ENCODE assay signal across 8 cellular contexts in genomic region chr19:45059258-45059965, GRCh38. TPM values are rescaled to one million over a fixed set of nuclear protein-coding genes. Genes with fewer than 3 reads are reported as not detected.
DNase-seq lines count a peak whose midpoint lies in the region; ATAC-seq, FAIRE-seq and TF ChIP-seq lines count a peak whose summit lies in the region.

No MANE protein-coding gene starts in this region.

- H3K27ac Mint-ChIP-seq in CD14-positive monocyte: peak overlapping the region in 5 of 7 donors; percentile 29 to 79 (median 62)
- H3K27ac Mint-ChIP-seq in activated CD4-positive, alpha-beta T cell treated with anti-CD3 and anti-CD28 coated beads, Interleukin-2, amount 10 ng/mL, durations not matched to agents 7 days and 5 days: no peak overlapping the region

- peak; percentile 36 for FAIRE-seq in HepG2 (lab: Jason Lieb, UNC)

- no peak overlapping the region for H3K27ac ChIP-seq in HepG2 (ENCODE audit: extremely low read length, insufficient read depth, low read length)

- H2AFZ ChIP-seq in HepG2 (ENCODE audit: low read length): no peak overlapping the region

- intact Hi-C loops in CD14-positive monocyte (cut with micrococcal nuclease) (loop anchor here (1.0 to 5.0 kb wide), 5 partner anchors 42 to 157 kb away; no protein-coding TSS in a partner anchor), HepG2 (cut with micrococcal nuclease; ENCODE audit: unreplicated experiment) (loop anchor here (1.0 kb wide), 1 partner anchor 42 kb away; no protein-coding TSS in a partner anchor)

- H3K9me3 ChIP-seq in HepG2 (ENCODE audit: low read length): no peaks in the 10 kb centered on the region

- TF ChIP-seq POLR2A in HepG2 (IDR thresholded peaks at IDR 0.05; ENCODE audit: insufficient read depth in 1 of 2, low read depth in 2 of 2, low read length in 2 of 2): no peak

- ATAC-seq in HepG2 (peak; percentile 82), HG03159 (IDR thresholded peaks at IDR 0.05; ENCODE audit: unreplicated experiment) (no peak)

- no TSS peak for BruUV-seq in HepG2 (replicated peaks; lab: Mats Ljungman, UMichigan)

- peaks cover 5% of the 10 kb centered on the region; the same call in 1 of the 2 replicates for H4K20me1 ChIP-seq in HepG2 (ENCODE audit: insufficient read depth, low read length)

- peaks cover 0 to 3% (median 2%) of the 10 kb centered on the region in 3 donors for H3K27me3 Mint-ChIP-seq in CD14-positive monocyte (ENCODE audit: low read depth in 3 of 3)
- H3K27me3 Mint-ChIP-seq in activated CD4-positive, alpha-beta T cell treated with anti-CD3 and anti-CD28 coated beads, Interleukin-2, amount 10 ng/mL, durations not matched to agents 7 days and 5 days: no peaks in the 10 kb centered on the region

- peak; percentile 69 for DNase-seq in CD14-positive monocyte (ENCODE audit: low spot score)
- peak; percentile 97 for DNase-seq in H7
- peak; percentile 66 for DNase-seq in NCI-H460 (ENCODE audit: extremely low read depth, low read depth)
- DNase-seq in activated CD4-positive, alpha-beta T cell treated with anti-CD3 and anti-CD28 coated beads, Interleukin-2, amount 10 ng/mL, durations not matched to agents 7 days and 5 days: peak; percentile 90
- DNase-seq in choroid plexus epithelial cell (ENCODE audit: low read depth): peak; percentile 87
- peak; percentile 78 for DNase-seq in HepG2 (ENCODE audit: low spot score)
- DNase-seq in stimulated activated CD4-positive, alpha-beta T cell treated with anti-CD3 and anti-CD28 coated beads, TNF-alpha, amount 100 ng/mL, for 24 hours (ENCODE audit: low read depth in 3 of 3): peak; percentile 67 to 79 (median 75)

- no peak for TF ChIP-seq EP300 in HepG2 (IDR thresholded peaks at IDR 0.05; ENCODE audit: low read depth in 2 of 2, low read length in 2 of 2)
- TF ChIP-seq EP300 in HepG2 (CRISPR knock-in tag; IDR thresholded peaks at IDR 0.05; ENCODE audit: borderline replicate concordance): no peak

- H3K9me3 Mint-ChIP-seq in CD14-positive monocyte: no peaks in the 10 kb centered on the region
- no peaks in the 10 kb centered on the region for H3K9me3 Mint-ChIP-seq in activated CD4-positive, alpha-beta T cell treated with anti-CD3 and anti-CD28 coated beads, Interleukin-2, amount 10 ng/mL, durations not matched to agents 7 days and 5 days

- H3K36me3 ChIP-seq in H7 (replicated peaks; ENCODE audit: control insufficient read depth, insufficient read depth, low read length): peaks cover 48% of the 10 kb centered on the region
- H3K36me3 ChIP-seq in HepG2 (replicated peaks in 1 of 2; ENCODE audit: control insufficient read depth in 1 of 2, insufficient read depth in 2 of 2, low read length in 2 of 2): peaks cover 61 to 86% of the 10 kb centered on the region in 2 experiments

- no peak overlapping the region for H3K9ac ChIP-seq in HepG2 (ENCODE audit: insufficient read depth, low read depth, low read length)

- peaks cover 83 to 97% of the 10 kb centered on the region in 2 donors for H3K36me3 Mint-ChIP-seq in CD14-positive monocyte
- peaks cover 31% of the 10 kb centered on the region for H3K36me3 Mint-ChIP-seq in activated CD4-positive, alpha-beta T cell treated with anti-CD3 and anti-CD28 coated beads, Interleukin-2, amount 10 ng/mL, durations not matched to agents 7 days and 5 days (ENCODE audit: low read depth)

- CTCF ChIA-PET in activated CD4-positive, alpha-beta T cell treated with anti-CD3 and anti-CD28 coated beads, Interleukin-2, amount 10 ng/mL, durations not matched to agents 7 days and 5 days (lab: Charles Lee): interaction anchor here (0.7 to 2.1 kb wide), 16 partner anchors 8 to 150 kb away, joined by 3 to 19 read pairs (median 5); partner anchors contain the start of genes CLASRP, PPP1R37 and ZNF296
- CTCF ChIA-PET in HepG2 (lab: Yijun Ruan, JAX; ENCODE audit: low intra/inter-chr PET ratio, low total read pairs): interaction anchor here (1.2 to 3.0 kb wide), 3 partner anchors 42 to 72 kb away, joined by 3 to 40 read pairs (median 7); no protein-coding TSS in a partner anchor

- peak; percentile 95 for TF ChIP-seq RAD21 in HepG2 (CRISPR knock-in tag; IDR thresholded peaks at IDR 0.05)

- no peaks in the 10 kb centered on the region for H3K4me1 Mint-ChIP-seq in CD14-positive monocyte
- peaks cover 2% of the 10 kb centered on the region for H3K4me1 Mint-ChIP-seq in activated CD4-positive, alpha-beta T cell treated with anti-CD3 and anti-CD28 coated beads, Interleukin-2, amount 10 ng/mL, durations not matched to agents 7 days and 5 days

- H3K27me3 ChIP-seq in H7 (ENCODE audit: control insufficient read depth, insufficient read depth, low read length) (no peaks in the 10 kb centered on the region), HepG2 (ENCODE audit: control insufficient read depth in 1 of 2, insufficient read depth in 2 of 2, low read length in 2 of 2) (no peaks in the 10 kb centered on the region)

- H3K4me3 Mint-ChIP-seq in CD14-positive monocyte: no peak overlapping the region
- H3K4me3 Mint-ChIP-seq in activated CD4-positive, alpha-beta T cell treated with anti-CD3 and anti-CD28 coated beads, Interleukin-2, amount 10 ng/mL, durations not matched to agents 7 days and 5 days: no peak overlapping the region

- in situ Hi-C loops in HepG2 (cut with HindIII; ENCODE audit: extremely low pct_ligation_motif_present, low pct_unique_long_range_greater_than_20kb): no loop called here

- no peaks in the 10 kb centered on the region for H3K79me2 ChIP-seq in HepG2 (ENCODE audit: insufficient read depth, low read length)

- 84% methylated on average over 11 of the region's 16 CpGs for whole genome bisulfite sequencing in HepG2 (ENCODE audit: low lambda C conversion rate)

- H3K4me3 ChIP-seq in H7 (ENCODE audit: insufficient read depth, low read depth, low read length): no peak overlapping the region
- H3K4me3 ChIP-seq in choroid plexus epithelial cell (ENCODE audit: low read depth, low read length): no peak overlapping the region
- no peak overlapping the region for H3K4me3 ChIP-seq in HepG2 (replicated peaks in 1 of 3; ENCODE audit: insufficient read depth in 1 of 3, low read depth in 2 of 3, low read length in 3 of 3)

- TF ChIP-seq CTCF in CD14-positive monocyte (IDR thresholded peaks at IDR 0.05) (peak; percentile 92), choroid plexus epithelial cell (conservative IDR thresholded peaks at IDR 0.05; ENCODE audit: low read depth, low read length) (peak; percentile 90), HepG2 (CRISPR knock-in tag; IDR thresholded peaks at IDR 0.05) (peak; percentile 95)

- H3K4me2 ChIP-seq in HepG2 (ENCODE audit: low read depth, low read length): no peak overlapping the region

- POLR2A ChIA-PET in activated CD4-positive, alpha-beta T cell treated with anti-CD3 and anti-CD28 coated beads, Interleukin-2, amount 10 ng/mL, durations not matched to agents 7 days and 5 days (lab: Charles Lee): interaction anchor here (0.5 kb wide), 1 partner anchor 172 kb away, joined by 3 read pairs; no protein-coding TSS in a partner anchor
- POLR2A ChIA-PET in HepG2 (lab: Yijun Ruan, JAX): interaction anchor here (0.9 to 1.3 kb wide), 6 partner anchors 14 to 156 kb away, joined by 3 to 11 read pairs (median 3); partner anchors contain the start of genes APOE, CLASRP and RELB

- no peaks in the 10 kb centered on the region for H3K4me1 ChIP-seq in HepG2 (ENCODE audit: insufficient read depth, low read length)

RNA-seq across cellular contexts. Expression of gene ZNF296, which starts 16.9 kb away (rescaled TPM):
- 1 to 10 TPM; 3.8 to 6.5 TPM for polyA plus RNA-seq in CD14-positive monocyte
- total RNA-seq in H7 (2014; rRNA removed; shearing (Covaris generic)): 2.6 and 4.2 TPM in 2 replicates
- 0.27 and 1.4 TPM in 2 replicates for total RNA-seq in NCI-H460 (2014; rRNA removed; shearing (Covaris generic))
- polyA plus RNA-seq in NCI-H460 (2014; cell fraction: nucleus; rRNA removed): 0.61 TPM in 1 of 2 replicates, not detected in the other
- 1 to 10 TPM; 4.0 to 4.1 TPM for total RNA-seq in activated CD4-positive, alpha-beta T cell treated with anti-CD3 and anti-CD28 coated beads, Interleukin-2, amount 10 ng/mL, durations not matched to agents 7 days and 5 days
- total RNA-seq in HepG2 (2016; rRNA removed; fragmentation: Illumina TruSeq; extraction: Trizol): 0.62 and 0.63 TPM in 2 replicates
- 0.71 and 0.97 TPM in 2 replicates for total RNA-seq in HepG2 (2016; cell fraction: cytosol; rRNA removed; fragmentation: Illumina TruSeq; extraction: Trizol; ENCODE audit: low read depth)
- 0.43 and 0.91 TPM in 2 replicates for total RNA-seq in HepG2 (2016; cell fraction: insoluble cytoplasmic fraction; rRNA removed; fragmentation: Illumina TruSeq; extraction: Trizol)
- 1.4 and 1.9 TPM in 2 replicates for total RNA-seq in HepG2 (2016; cell fraction: membrane; rRNA removed; fragmentation: Illumina TruSeq; extraction: Trizol)
- total RNA-seq in HepG2 (2016; cell fraction: nucleus; rRNA removed; fragmentation: Illumina TruSeq; extraction: Trizol): 0.62 and 0.72 TPM in 2 replicates
- 0.26 and 0.39 TPM in 2 replicates for polyA plus RNA-seq in HepG2 (2011; rRNA removed)
- polyA plus RNA-seq in HepG2 (2011; cell fraction: cytosol; rRNA removed): 0.15 and 0.32 TPM in 2 replicates
- 1.2 and 1.3 TPM in 2 replicates for polyA plus RNA-seq in HepG2 (2011; cell fraction: nucleus; rRNA removed)
- 1.2 and 1.5 TPM in 2 replicates for polyA plus RNA-seq in HepG2 (2012)
- 1.3 TPM in 2 replicates for polyA plus RNA-seq in HepG2 (2016; cell fraction: cytosol; fragmentation: Illumina TruSeq; extraction: Trizol; ENCODE audit: low read depth)
- 2.2 and 2.9 TPM in 2 replicates for polyA plus RNA-seq in HepG2 (2016; cell fraction: insoluble cytoplasmic fraction; fragmentation: Illumina TruSeq; extraction: Trizol; ENCODE audit: low read depth)
- polyA plus RNA-seq in HepG2 (2016; cell fraction: membrane; fragmentation: Illumina TruSeq; extraction: Trizol; ENCODE audit: low read depth): 1.2 and 1.5 TPM in 2 replicates
- polyA plus RNA-seq in HepG2 (2016; cell fraction: nucleus; fragmentation: Illumina TruSeq; extraction: Trizol; ENCODE audit: insufficient read depth, low read depth): 2.3 and 4.7 TPM in 2 replicates
- polyA minus RNA-seq in HepG2 (2011; rRNA and poly(A)+ RNA removed; ENCODE audit: low replicate concordance): 0.47 and 0.64 TPM in 2 replicates
- 1.2 and 2.5 TPM in 2 replicates for polyA minus RNA-seq in HepG2 (2011; cell fraction: cytosol; rRNA and poly(A)+ RNA removed)
- polyA minus RNA-seq in HepG2 (2011; cell fraction: nucleus; rRNA and poly(A)+ RNA removed): 0.37 and 0.39 TPM in 2 replicates

RNA-seq across cellular contexts. Expression of gene GEMIN7, which starts 19.6 kb away (rescaled TPM):
- polyA plus RNA-seq in CD14-positive monocyte: 10 to 100 TPM; 67.6 to 83.4 TPM
- 72.2 and 77.0 TPM in 2 replicates for total RNA-seq in H7 (2014; rRNA removed; shearing (Covaris generic))
- 20.2 and 24.5 TPM in 2 replicates for total RNA-seq in NCI-H460 (2014; rRNA removed; shearing (Covaris generic))
- 21.7 and 23.0 TPM in 2 replicates for polyA plus RNA-seq in NCI-H460 (2014; cell fraction: nucleus; rRNA removed)
- 10 to 100 TPM; 27.1 to 30.0 TPM for total RNA-seq in activated CD4-positive, alpha-beta T cell treated with anti-CD3 and anti-CD28 coated beads, Interleukin-2, amount 10 ng/mL, durations not matched to agents 7 days and 5 days
- 30.6 and 42.0 TPM in 2 replicates for total RNA-seq in HepG2 (2016; rRNA removed; fragmentation: Illumina TruSeq; extraction: Trizol)
- 15.7 and 22.3 TPM in 2 replicates for total RNA-seq in HepG2 (2016; cell fraction: cytosol; rRNA removed; fragmentation: Illumina TruSeq; extraction: Trizol; ENCODE audit: low read depth)
- total RNA-seq in HepG2 (2016; cell fraction: insoluble cytoplasmic fraction; rRNA removed; fragmentation: Illumina TruSeq; extraction: Trizol): 34.9 and 39.3 TPM in 2 replicates
- 28.5 and 42.7 TPM in 2 replicates for total RNA-seq in HepG2 (2016; cell fraction: membrane; rRNA removed; fragmentation: Illumina TruSeq; extraction: Trizol)
- 13.0 and 14.5 TPM in 2 replicates for total RNA-seq in HepG2 (2016; cell fraction: nucleus; rRNA removed; fragmentation: Illumina TruSeq; extraction: Trizol)
- polyA plus RNA-seq in HepG2 (2011; rRNA removed): 22.2 and 24.1 TPM in 2 replicates
- polyA plus RNA-seq in HepG2 (2011; cell fraction: cytosol; rRNA removed): 22.8 and 32.6 TPM in 2 replicates
- polyA plus RNA-seq in HepG2 (2011; cell fraction: nucleus; rRNA removed): 31.3 and 38.6 TPM in 2 replicates
- polyA plus RNA-seq in HepG2 (2012): 22.7 and 23.7 TPM in 2 replicates
- 28.4 and 37.8 TPM in 2 replicates for polyA plus RNA-seq in HepG2 (2016; cell fraction: cytosol; fragmentation: Illumina TruSeq; extraction: Trizol; ENCODE audit: low read depth)
- 62.1 and 65.3 TPM in 2 replicates for polyA plus RNA-seq in HepG2 (2016; cell fraction: insoluble cytoplasmic fraction; fragmentation: Illumina TruSeq; extraction: Trizol; ENCODE audit: low read depth)
- 40.2 and 48.8 TPM in 2 replicates for polyA plus RNA-seq in HepG2 (2016; cell fraction: membrane; fragmentation: Illumina TruSeq; extraction: Trizol; ENCODE audit: low read depth)
- 33.1 and 40.0 TPM in 2 replicates for polyA plus RNA-seq in HepG2 (2016; cell fraction: nucleus; fragmentation: Illumina TruSeq; extraction: Trizol; ENCODE audit: insufficient read depth, low read depth)
- 20.1 and 20.5 TPM in 2 replicates for polyA minus RNA-seq in HepG2 (2011; rRNA and poly(A)+ RNA removed; ENCODE audit: low replicate concordance)
- polyA minus RNA-seq in HepG2 (2011; cell fraction: cytosol; rRNA and poly(A)+ RNA removed): 12.5 and 19.8 TPM in 2 replicates
- 7.9 and 9.2 TPM in 2 replicates for polyA minus RNA-seq in HepG2 (2011; cell fraction: nucleus; rRNA and poly(A)+ RNA removed)

RNA-seq across cellular contexts. Expression of gene CLASRP, which starts 20.6 kb away (rescaled TPM):
- polyA plus RNA-seq in CD14-positive monocyte: 1 to 10 TPM; 2.2 to 4.1 TPM
- total RNA-seq in H7 (2014; rRNA removed; shearing (Covaris generic)): 31.4 and 35.2 TPM in 2 replicates
- 20.4 and 31.4 TPM in 2 replicates for total RNA-seq in NCI-H460 (2014; rRNA removed; shearing (Covaris generic))
- polyA plus RNA-seq in NCI-H460 (2014; cell fraction: nucleus; rRNA removed): 76.5 and 88.6 TPM in 2 replicates
- 100 to 1,000 TPM; 101 to 109 TPM for total RNA-seq in activated CD4-positive, alpha-beta T cell treated with anti-CD3 and anti-CD28 coated beads, Interleukin-2, amount 10 ng/mL, durations not matched to agents 7 days and 5 days
- total RNA-seq in HepG2 (2016; rRNA removed; fragmentation: Illumina TruSeq; extraction: Trizol): 7.4 and 32.0 TPM in 2 replicates
- total RNA-seq in HepG2 (2016; cell fraction: cytosol; rRNA removed; fragmentation: Illumina TruSeq; extraction: Trizol; ENCODE audit: low read depth): 7.3 and 8.3 TPM in 2 replicates
- 6.5 and 35.8 TPM in 2 replicates for total RNA-seq in HepG2 (2016; cell fraction: insoluble cytoplasmic fraction; rRNA removed; fragmentation: Illumina TruSeq; extraction: Trizol)
- 6.0 and 7.3 TPM in 2 replicates for total RNA-seq in HepG2 (2016; cell fraction: membrane; rRNA removed; fragmentation: Illumina TruSeq; extraction: Trizol)
- 36.9 and 51.6 TPM in 2 replicates for total RNA-seq in HepG2 (2016; cell fraction: nucleus; rRNA removed; fragmentation: Illumina TruSeq; extraction: Trizol)
- 51.1 and 51.4 TPM in 2 replicates for polyA plus RNA-seq in HepG2 (2011; rRNA removed)
- 13.6 and 14.3 TPM in 2 replicates for polyA plus RNA-seq in HepG2 (2011; cell fraction: cytosol; rRNA removed)
- polyA plus RNA-seq in HepG2 (2011; cell fraction: nucleus; rRNA removed): 292 and 390 TPM in 2 replicates
- polyA plus RNA-seq in HepG2 (2012): 58.9 and 85.4 TPM in 2 replicates
- polyA plus RNA-seq in HepG2 (2016; cell fraction: cytosol; fragmentation: Illumina TruSeq; extraction: Trizol; ENCODE audit: low read depth): 7.0 and 7.7 TPM in 2 replicates
- polyA plus RNA-seq in HepG2 (2016; cell fraction: insoluble cytoplasmic fraction; fragmentation: Illumina TruSeq; extraction: Trizol; ENCODE audit: low read depth): 18.3 and 19.4 TPM in 2 replicates
- 9.9 and 14.8 TPM in 2 replicates for polyA plus RNA-seq in HepG2 (2016; cell fraction: membrane; fragmentation: Illumina TruSeq; extraction: Trizol; ENCODE audit: low read depth)
- 320 and 335 TPM in 2 replicates for polyA plus RNA-seq in HepG2 (2016; cell fraction: nucleus; fragmentation: Illumina TruSeq; extraction: Trizol; ENCODE audit: insufficient read depth, low read depth)
- polyA minus RNA-seq in HepG2 (2011; rRNA and poly(A)+ RNA removed; ENCODE audit: low replicate concordance): 16.6 and 30.8 TPM in 2 replicates
- polyA minus RNA-seq in HepG2 (2011; cell fraction: cytosol; rRNA and poly(A)+ RNA removed): 4.3 and 4.6 TPM in 2 replicates
- 49.0 and 61.0 TPM in 2 replicates for polyA minus RNA-seq in HepG2 (2011; cell fraction: nucleus; rRNA and poly(A)+ RNA removed)

RNA-seq across cellular contexts. Expression of gene PPP1R37, which starts 33.6 kb away (rescaled TPM):
- polyA plus RNA-seq in CD14-positive monocyte: under 1 TPM; 0.10 to 0.22 TPM
- total RNA-seq in H7 (2014; rRNA removed; shearing (Covaris generic)): 30.0 and 32.9 TPM in 2 replicates
- 10.8 and 11.8 TPM in 2 replicates for total RNA-seq in NCI-H460 (2014; rRNA removed; shearing (Covaris generic))
- 43.2 and 49.7 TPM in 2 replicates for polyA plus RNA-seq in NCI-H460 (2014; cell fraction: nucleus; rRNA removed)
- 10 to 100 TPM; 21.1 to 21.7 TPM for total RNA-seq in activated CD4-positive, alpha-beta T cell treated with anti-CD3 and anti-CD28 coated beads, Interleukin-2, amount 10 ng/mL, durations not matched to agents 7 days and 5 days
- 9.2 and 14.3 TPM in 2 replicates for total RNA-seq in HepG2 (2016; rRNA removed; fragmentation: Illumina TruSeq; extraction: Trizol)
- total RNA-seq in HepG2 (2016; cell fraction: cytosol; rRNA removed; fragmentation: Illumina TruSeq; extraction: Trizol; ENCODE audit: low read depth): 6.7 and 9.0 TPM in 2 replicates
- total RNA-seq in HepG2 (2016; cell fraction: insoluble cytoplasmic fraction; rRNA removed; fragmentation: Illumina TruSeq; extraction: Trizol): 7.3 and 15.4 TPM in 2 replicates
- 14.2 and 14.9 TPM in 2 replicates for total RNA-seq in HepG2 (2016; cell fraction: membrane; rRNA removed; fragmentation: Illumina TruSeq; extraction: Trizol)
- 12.9 and 14.6 TPM in 2 replicates for total RNA-seq in HepG2 (2016; cell fraction: nucleus; rRNA removed; fragmentation: Illumina TruSeq; extraction: Trizol)
- 9.0 and 13.9 TPM in 2 replicates for polyA plus RNA-seq in HepG2 (2011; rRNA removed)
- polyA plus RNA-seq in HepG2 (2011; cell fraction: cytosol; rRNA removed): 7.3 and 11.2 TPM in 2 replicates
- polyA plus RNA-seq in HepG2 (2011; cell fraction: nucleus; rRNA removed): 51.9 and 57.4 TPM in 2 replicates
- 9.6 and 15.6 TPM in 2 replicates for polyA plus RNA-seq in HepG2 (2012)
- 3.7 and 4.8 TPM in 2 replicates for polyA plus RNA-seq in HepG2 (2016; cell fraction: cytosol; fragmentation: Illumina TruSeq; extraction: Trizol; ENCODE audit: low read depth)
- 8.4 and 10.5 TPM in 2 replicates for polyA plus RNA-seq in HepG2 (2016; cell fraction: insoluble cytoplasmic fraction; fragmentation: Illumina TruSeq; extraction: Trizol; ENCODE audit: low read depth)
- 7.2 and 9.9 TPM in 2 replicates for polyA plus RNA-seq in HepG2 (2016; cell fraction: membrane; fragmentation: Illumina TruSeq; extraction: Trizol; ENCODE audit: low read depth)
- polyA plus RNA-seq in HepG2 (2016; cell fraction: nucleus; fragmentation: Illumina TruSeq; extraction: Trizol; ENCODE audit: insufficient read depth, low read depth): 30.3 and 31.0 TPM in 2 replicates
- 11.1 and 11.5 TPM in 2 replicates for polyA minus RNA-seq in HepG2 (2011; rRNA and poly(A)+ RNA removed; ENCODE audit: low replicate concordance)
- 4.2 and 5.6 TPM in 2 replicates for polyA minus RNA-seq in HepG2 (2011; cell fraction: cytosol; rRNA and poly(A)+ RNA removed)
- polyA minus RNA-seq in HepG2 (2011; cell fraction: nucleus; rRNA and poly(A)+ RNA removed): 11.2 and 12.4 TPM in 2 replicates

RNA-seq across cellular contexts. Expression of gene RELB, which starts 58.1 kb away (rescaled TPM):
- polyA plus RNA-seq in CD14-positive monocyte (10 to 100 TPM; 32.3 to 35.0 TPM), HepG2 (2011; rRNA removed) (1.9 and 4.2 TPM in 2 replicates)
- total RNA-seq in H7 (2014; rRNA removed; shearing (Covaris generic)): 2.7 and 4.1 TPM in 2 replicates
- 10.1 and 12.5 TPM in 2 replicates for total RNA-seq in NCI-H460 (2014; rRNA removed; shearing (Covaris generic))
- polyA plus RNA-seq in NCI-H460 (2014; cell fraction: nucleus; rRNA removed): 2.4 and 12.7 TPM in 2 replicates
- total RNA-seq in activated CD4-positive, alpha-beta T cell treated with anti-CD3 and anti-CD28 coated beads, Interleukin-2, amount 10 ng/mL, durations not matched to agents 7 days and 5 days: 10 to 100 TPM; 16.8 to 20.0 TPM
- 2.8 and 3.5 TPM in 2 replicates for total RNA-seq in HepG2 (2016; rRNA removed; fragmentation: Illumina TruSeq; extraction: Trizol)
- total RNA-seq in HepG2 (2016; cell fraction: cytosol; rRNA removed; fragmentation: Illumina TruSeq; extraction: Trizol; ENCODE audit: low read depth): 3.4 and 3.5 TPM in 2 replicates
- 2.1 and 3.6 TPM in 2 replicates for total RNA-seq in HepG2 (2016; cell fraction: insoluble cytoplasmic fraction; rRNA removed; fragmentation: Illumina TruSeq; extraction: Trizol)
- total RNA-seq in HepG2 (2016; cell fraction: membrane; rRNA removed; fragmentation: Illumina TruSeq; extraction: Trizol): 3.6 and 5.1 TPM in 2 replicates
- total RNA-seq in HepG2 (2016; cell fraction: nucleus; rRNA removed; fragmentation: Illumina TruSeq; extraction: Trizol): 2.2 and 2.8 TPM in 2 replicates
- polyA plus RNA-seq in HepG2 (2011; cell fraction: cytosol; rRNA removed): 3.2 and 3.4 TPM in 2 replicates
- polyA plus RNA-seq in HepG2 (2011; cell fraction: nucleus; rRNA removed): 4.8 and 4.9 TPM in 2 replicates
- polyA plus RNA-seq in HepG2 (2012): 2.1 and 2.5 TPM in 2 replicates
- 3.3 and 3.8 TPM in 2 replicates for polyA plus RNA-seq in HepG2 (2016; cell fraction: cytosol; fragmentation: Illumina TruSeq; extraction: Trizol; ENCODE audit: low read depth)
- 4.2 TPM in 2 replicates for polyA plus RNA-seq in HepG2 (2016; cell fraction: insoluble cytoplasmic fraction; fragmentation: Illumina TruSeq; extraction: Trizol; ENCODE audit: low read depth)
- polyA plus RNA-seq in HepG2 (2016; cell fraction: membrane; fragmentation: Illumina TruSeq; extraction: Trizol; ENCODE audit: low read depth): 3.7 and 4.3 TPM in 2 replicates
- polyA plus RNA-seq in HepG2 (2016; cell fraction: nucleus; fragmentation: Illumina TruSeq; extraction: Trizol; ENCODE audit: insufficient read depth, low read depth): 4.4 and 6.2 TPM in 2 replicates
- 2.7 and 6.0 TPM in 2 replicates for polyA minus RNA-seq in HepG2 (2011; rRNA and poly(A)+ RNA removed; ENCODE audit: low replicate concordance)
- 3.1 and 5.8 TPM in 2 replicates for polyA minus RNA-seq in HepG2 (2011; cell fraction: cytosol; rRNA and poly(A)+ RNA removed)
- polyA minus RNA-seq in HepG2 (2011; cell fraction: nucleus; rRNA and poly(A)+ RNA removed): 2.1 and 2.2 TPM in 2 replicates
